In genomic region chr7:148084138-148084537, GRCh38 we compare ENCODE assay signal across 8 cellular contexts.
A peak's percentile ranks its signal among the peaks of the same experiment; 100 is the strongest.
DNase-seq lines count a peak whose midpoint lies in the region; TF ChIP-seq lines count a peak whose summit lies in the region.

No MANE protein-coding gene starts in this region.

- no peak overlapping the region for H2AK5ac ChIP-seq in H9 (ENCODE audit: insufficient read length, low read length)

- peaks cover 3% of the 10 kb centered on the region for H3K27me3 Mint-ChIP-seq in H9 (ENCODE audit: low read depth)

- peaks cover 0 to 3% of the 10 kb centered on the region in 2 experiments; a peak in 3 of 4 replicates for H3K4me1 Mint-ChIP-seq in H9

- intact Hi-C loops in head of caudate nucleus (cut with DNase I): no loop called here

- no peak overlapping the region for H2BK120ac ChIP-seq in H9 (ENCODE audit: low read depth, low read length, poor library complexity, severe bottlenecking)

- no peak overlapping the region for H3K18ac ChIP-seq in H9 (ENCODE audit: insufficient read length, low read depth, low read length)

- H3K4ac ChIP-seq in H9 (ENCODE audit: low read depth, low read length): no peak overlapping the region

- no CpG with 5 or more reads among the region's 3 CpGs for WGBS in H9 (ENCODE audit: extremely low coverage, insufficient read length, low lambda C conversion rate)

- no peak overlapping the region for H3K9ac ChIP-seq in H9 (ENCODE audit: extremely low read depth, insufficient read length, low read length)

- H3K56ac ChIP-seq in H9 (ENCODE audit: insufficient read length, low read depth, low read length): no peak overlapping the region

- DNase-seq in EL (peak; percentile 37), H9 (peak; percentile 64), NCI-H1694 (lab: John Stamatoyannopoulos, UW) (peak; percentile 82), head of caudate nucleus (peak; percentile 33 to 93 (median 77)), retina (peak; percentile 73), epidermal melanocyte (ENCODE audit: insufficient read length, low spot score) (no peak), dermis blood vessel endothelial cell (no peak)

- H2BK5ac ChIP-seq in H9 (ENCODE audit: insufficient read length, low read length): no peak overlapping the region

- no peak overlapping the region for H2BK15ac ChIP-seq in H9 (ENCODE audit: low read depth, low read length)

- H3K27me3 ChIP-seq in H9 (ENCODE audit: insufficient read depth, low read length): no peaks in the 10 kb centered on the region

- no peaks in the 10 kb centered on the region for H3K4me1 ChIP-seq in H9 (ENCODE audit: insufficient read depth, low read length)

- no peaks in the 10 kb centered on the region for H4K20me1 ChIP-seq in H9 (ENCODE audit: control insufficient read depth, insufficient read depth, insufficient read length)

- no peak overlapping the region for H4K5ac ChIP-seq in H9 (ENCODE audit: insufficient read length, low read depth, low read length)

- no peak overlapping the region for H3K27ac ChIP-seq in H9 (ENCODE audit: insufficient read length, low read depth, low read length)
- H3K27ac ChIP-seq in VCaP: no peak overlapping the region

- H2BK12ac ChIP-seq in H9 (ENCODE audit: insufficient read length, low read depth, low read length): no peak overlapping the region

- no peak overlapping the region for H3K4me2 ChIP-seq in H9 (ENCODE audit: insufficient read depth, insufficient read length, low read length)

- no peaks in the 10 kb centered on the region for H3K79me2 ChIP-seq in H9 (ENCODE audit: insufficient read depth, low read length)

- no peaks in the 10 kb centered on the region for H3K9me3 ChIP-seq in H9 (ENCODE audit: control insufficient read depth, low read depth, low read length)

- no peak overlapping the region for H2AFZ ChIP-seq in H9 (ENCODE audit: low read length)

- H3K36me3 Mint-ChIP-seq in H9 (ENCODE audit: insufficient read depth in 1 of 3, low read depth in 3 of 3): peaks cover 2 to 10% (median 7%) of the 10 kb centered on the region in 3 experiments; a peak in 5 of 7 replicates

- H2BK20ac ChIP-seq in H9 (ENCODE audit: low read depth, low read length, poor library complexity, severe bottlenecking): no peak overlapping the region

- TF ChIP-seq CTCF in H9 (conservative IDR thresholded peaks at IDR 0.05) (peak; percentile 88), VCaP (conservative IDR thresholded peaks at IDR 0.05) (peak; percentile 86)

- H3K27ac Mint-ChIP-seq in H9: peak overlapping the region in 1 of 3 experiments; percentile 78; a peak in 1 of 7 replicates

- H3K23me2 ChIP-seq in H9 (ENCODE audit: insufficient read length, low read depth, low read length, poor library complexity, severe bottlenecking): no peaks in the 10 kb centered on the region

- H3T11ph ChIP-seq in H9 (ENCODE audit: low read length): no peak overlapping the region

- H3K79me1 ChIP-seq in H9 (ENCODE audit: insufficient read depth, low read depth, low read length, poor library complexity, severe bottlenecking): no peaks in the 10 kb centered on the region

- no peak overlapping the region for H4K8ac ChIP-seq in H9 (replicated peaks; ENCODE audit: insufficient read length, low read depth, low read length)

- H3K23ac ChIP-seq in H9 (ENCODE audit: insufficient read length, low read depth, low read length): no peak overlapping the region

- H3K14ac ChIP-seq in H9 (ENCODE audit: insufficient read depth, low read length): no peak overlapping the region

- peaks cover 14 to 18% of the 10 kb centered on the region in 2 experiments; a peak in 4 of 5 replicates for H3K9me3 Mint-ChIP-seq in H9

- no peak overlapping the region for H4K91ac ChIP-seq in H9 (ENCODE audit: insufficient read length, low read depth, low read length)

- no peak overlapping the region for H3K4me3 Mint-ChIP-seq in H9

Comparison
In these comparisons a context has a peak if more than half of its experiments do, and no peak if none do; other contexts are left out.
1. DNase-seq: peak in EL (single experiment), H9 (single experiment), NCI-H1694 (single experiment), head of caudate nucleus (42 of 42) and retina (single experiment); none in epidermal melanocyte (single experiment) and dermis blood vessel endothelial cell (single experiment).